ENCODE assay signal across 22 cellular contexts in genomic region chr16:24764916-24765315, GRCh38. TPM values are rescaled to one million over a fixed set of nuclear protein-coding genes. Genes with fewer than 3 reads are reported as not detected.
DNase-seq lines count a peak whose midpoint lies in the region; ATAC-seq, FAIRE-seq and TF ChIP-seq lines count a peak whose summit lies in the region.
"Had no signal": no experiment of that assay in that cellular context is flagged by ENCODE, and none has a peak within 500 bp of the region (broad histone marks: within the 10 kb centered on the region; RNA-seq: fewer than 3 reads in every experiment).

No MANE protein-coding gene starts in this region.

- POLR2A ChIA-PET in A549 (lab: Yijun Ruan, JAX) (no interaction called here), PC-9 (lab: Charles Lee; ENCODE audit: unreplicated experiment) (no interaction called here)

- H4K12ac ChIP-seq in trophoblast cell (ENCODE audit: low read depth, low read length), result no peak overlapping the region

- no peak overlapping the region for H4K91ac ChIP-seq in trophoblast cell (ENCODE audit: low read depth, low read length)

- H3K79me2 ChIP-seq in ACC112 (ENCODE audit: control insufficient read depth, insufficient read depth, low read length, unreplicated experiment) (peaks cover 57% of the 10 kb centered on the region), PC-9 (ENCODE audit: low read depth) (peaks cover 32% of the 10 kb centered on the region), trophoblast cell (ENCODE audit: control insufficient read depth, insufficient read depth, low read length, poor library complexity) (no peaks in the 10 kb centered on the region)

- peaks cover 4% of the 10 kb centered on the region; the same call in 1 of the 2 replicates for H3K36me3 ChIP-seq in ACC112 (ENCODE audit: insufficient read depth, low read length)
- H3K36me3 ChIP-seq in PC-9 (ENCODE audit: low read depth), result peaks cover 24% of the 10 kb centered on the region
- no peaks in the 10 kb centered on the region for H3K36me3 ChIP-seq in trophoblast cell (ENCODE audit: control insufficient read depth in 1 of 2, insufficient read depth in 2 of 2, low read length in 2 of 2)

- no peaks in the 10 kb centered on the region for H3K27me3 ChIP-seq in ACC112 (ENCODE audit: insufficient read depth, low read length)
- no peaks in the 10 kb centered on the region for H3K27me3 ChIP-seq in PC-9 (ENCODE audit: insufficient read depth, low read depth)
- H3K27me3 ChIP-seq in trophoblast cell (ENCODE audit: insufficient read depth, low read length), result no peaks in the 10 kb centered on the region

- H3K23ac ChIP-seq in trophoblast cell (ENCODE audit: low read length), result peak overlapping the region; percentile 95

- no peak overlapping the region for H4K8ac ChIP-seq in trophoblast cell (ENCODE audit: low read depth, low read length)

- BruUV-seq in PC-9 (replicated peaks; lab: Mats Ljungman, UMichigan), result no TSS peak

- H3K27ac ChIP-seq in A549 (peak overlapping the region in 1 of 2 experiments; percentile 63; a peak in 3 of 6 replicates), ACC112 (ENCODE audit: low read depth, low read length) (peak overlapping the region; percentile 12), PC-9 (peak overlapping the region; percentile 33), trophoblast cell (ENCODE audit: low read depth, low read length) (no peak overlapping the region)

- FAIRE-seq in A549 (lab: Jason Lieb, UNC), result no peak
- FAIRE-seq: GM12891 had no signal

- no peak overlapping the region for H3K4ac ChIP-seq in trophoblast cell (ENCODE audit: low read depth, low read length)

- H2BK12ac ChIP-seq in trophoblast cell (ENCODE audit: low read length), result no peak overlapping the region

- ATAC-seq in A549 (no peak), GM18870 (IDR thresholded peaks at IDR 0.05; ENCODE audit: unreplicated experiment) (no peak)

- no peak for TF ChIP-seq EP300 in A549 (IDR thresholded peaks at IDR 0.05)

- no peak overlapping the region for H2BK5ac ChIP-seq in trophoblast cell (ENCODE audit: low read depth, low read length, poor library complexity)

- H3K4me3 ChIP-seq in A549, result no peak overlapping the region
- no peak overlapping the region for H3K4me3 ChIP-seq in ACC112 (ENCODE audit: low read depth, low read length)
- H3K4me3 ChIP-seq in PC-9, result no peak overlapping the region
- H3K4me3 ChIP-seq in trophoblast cell (ENCODE audit: low read depth, low read length), result no peak overlapping the region

- no peak for TF ChIP-seq RAD21 in A549 (conservative IDR thresholded peaks at IDR 0.05 in 1 of 2, IDR thresholded peaks at IDR 0.05 in 1 of 2)

- H3F3A ChIP-seq in PC-9 (ENCODE audit: insufficient read depth, low read depth), result peaks cover 6% of the 10 kb centered on the region; the same call in 1 of the 2 replicates

- no peak overlapping the region for H3K18ac ChIP-seq in trophoblast cell (ENCODE audit: low read length)

- intact Hi-C loops in PC-9 (cut with micrococcal nuclease; ENCODE audit: unreplicated experiment), result no loop called here

- no peak overlapping the region for H3K9ac ChIP-seq in trophoblast cell (ENCODE audit: low read length)

- no peak for TF ChIP-seq POLR2A in A549 (IDR thresholded peaks at IDR 0.05; ENCODE audit: low read length)

- TF ChIP-seq CTCF in A549 (IDR thresholded peaks at IDR 0.05) (no peak), PC-9 (conservative IDR thresholded peaks at IDR 0.05) (no peak)

- no peaks in the 10 kb centered on the region for H3K9me2 ChIP-seq in PC-9 (ENCODE audit: insufficient read depth)

- CTCF ChIA-PET in A549 (lab: Yijun Ruan, JAX), result interaction anchor here (1.3 kb wide), 1 partner anchor 36 kb away, joined by 3 read pairs; no protein-coding TSS in a partner anchor
- CTCF ChIA-PET in PC-9 (lab: Charles Lee), result no interaction called here

- H2AFZ ChIP-seq in ACC112 (ENCODE audit: low read length, unreplicated experiment) (no peak overlapping the region), PC-9 (no peak overlapping the region), trophoblast cell (ENCODE audit: insufficient read depth, low read length, poor library complexity) (no peak overlapping the region)

- H3K4me1 ChIP-seq in A549 (peaks cover 14% of the 10 kb centered on the region; the same call in 2 of the 3 replicates), ACC112 (ENCODE audit: control insufficient read depth, insufficient read depth, low read length, unreplicated experiment) (peaks cover 24% of the 10 kb centered on the region), PC-9 (replicated peaks; ENCODE audit: insufficient read depth) (no peaks in the 10 kb centered on the region), trophoblast cell (ENCODE audit: control insufficient read depth in 1 of 2, insufficient read depth in 2 of 2, low read length in 2 of 2) (no peaks in the 10 kb centered on the region)

- H2AK5ac ChIP-seq in trophoblast cell (ENCODE audit: low read length), result no peak overlapping the region

- H3K79me1 ChIP-seq in trophoblast cell (ENCODE audit: low read length), result no peaks in the 10 kb centered on the region

- no peak overlapping the region for H3K4me2 ChIP-seq in A549
- H3K4me2 ChIP-seq in PC-9, result no peak overlapping the region
- no peak overlapping the region for H3K4me2 ChIP-seq in trophoblast cell (ENCODE audit: low read length)

- DNase-seq in A549 (ENCODE audit: low read depth in 1 of 2, low spot score in 1 of 2), result no peak
- DNase-seq in PC-9, result no peak
- DNase-seq in trophoblast cell, result no peak
- no peak for DNase-seq in SK-N-DZ (ENCODE audit: low spot score)
- no peak for DNase-seq in anterior cingulate cortex (lab: John Stamatoyannopoulos, UW)
- DNase-seq: C1 segment of cervical spinal cord; Calu3; CD8-positive, alpha-beta memory T cell; DMS153; KBM-7; NCI-H1092; NCI-H1436; NCI-H187 treated with DMSO at 0.1 percent for 48 hours; NCI-H2107; NCI-H446 treated with DMSO at 0.1 percent for 48 hours; NCI-H526 treated with DMSO at 0.1 percent for 48 hours; OCI-M1; Right ventricle myocardium superior; SW 1271 had no signal

- H3K9me3 ChIP-seq in A549 (no peaks in the 10 kb centered on the region), PC-9 (ENCODE audit: insufficient read depth, low read depth) (no peaks in the 10 kb centered on the region), trophoblast cell (ENCODE audit: insufficient read depth, low read depth, low read length) (no peaks in the 10 kb centered on the region)

- no peaks in the 10 kb centered on the region for H4K20me1 ChIP-seq in PC-9 (ENCODE audit: insufficient read depth)

- no peak overlapping the region for H3K14ac ChIP-seq in trophoblast cell (ENCODE audit: low read length)

- no peak overlapping the region for H2BK120ac ChIP-seq in trophoblast cell (ENCODE audit: insufficient read depth, low read length, poor library complexity)

- WGBS in A549 (ENCODE audit: missing lambda C conversion rate), result 87% methylated on average over 2 of the region's 2 CpGs
- WGBS in trophoblast cell (ENCODE audit: extremely low coverage, insufficient coverage, insufficient read length), result no CpG with 5 or more reads among the region's 2 CpGs

TF ChIP-seq in A549, 52 proteins besides CTCF, POLR2A, EP300 and RAD21:
- TF ChIP-seq PHF8 (IDR thresholded peaks at IDR 0.05; ENCODE audit: borderline replicate concordance, low read depth) (no peak), RNF2 (IDR thresholded peaks at IDR 0.05; ENCODE audit: borderline replicate concordance, low read depth) (no peak), MAFK (IDR thresholded peaks at IDR 0.05; ENCODE audit: partially characterized antibody) (peak; percentile 70), JUNB (IDR thresholded peaks at IDR 0.05) (no peak), NPAS2 (CRISPR knock-in tag; IDR thresholded peaks at IDR 0.05; ENCODE audit: borderline replicate concordance) (no peak), TP53 (CRISPR knock-in tag; IDR thresholded peaks at IDR 0.05) (no peak), KDM1A (IDR thresholded peaks at IDR 0.05; ENCODE audit: low read depth) (no peak), CHD4 (IDR thresholded peaks at IDR 0.05; ENCODE audit: borderline replicate concordance) (no peak), NFE2L2 (conservative IDR thresholded peaks at IDR 0.05; ENCODE audit: low read length) (peak; percentile 60), ESRRA (IDR thresholded peaks at IDR 0.05; ENCODE audit: borderline replicate concordance, low read length) (no peak), SREBF2 (IDR thresholded peaks at IDR 0.05) (no peak), RFX5 (IDR thresholded peaks at IDR 0.05) (no peak), EHF (CRISPR knock-in tag; IDR thresholded peaks at IDR 0.05) (no peak), EHMT2 (IDR thresholded peaks at IDR 0.05; ENCODE audit: low read depth) (no peak), HDAC2 (IDR thresholded peaks at IDR 0.05) (no peak), ZFP36 (IDR thresholded peaks at IDR 0.05; ENCODE audit: borderline replicate concordance, partially characterized antibody) (no peak), CHD2 (IDR thresholded peaks at IDR 0.05; ENCODE audit: low read length, partially characterized antibody) (no peak)
- TF ChIP-seq, protein P1, sequence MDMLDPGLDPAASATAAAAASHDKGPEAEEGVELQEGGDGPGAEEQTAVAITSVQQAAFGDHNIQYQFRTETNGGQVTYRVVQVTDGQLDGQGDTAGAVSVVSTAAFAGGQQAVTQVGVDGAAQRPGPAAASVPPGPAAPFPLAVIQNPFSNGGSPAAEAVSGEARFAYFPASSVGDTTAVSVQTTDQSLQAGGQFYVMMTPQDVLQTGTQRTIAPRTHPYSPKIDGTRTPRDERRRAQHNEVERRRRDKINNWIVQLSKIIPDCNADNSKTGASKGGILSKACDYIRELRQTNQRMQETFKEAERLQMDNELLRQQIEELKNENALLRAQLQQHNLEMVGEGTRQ (IDR thresholded peaks at IDR 0.05), result no peak

RNA-seq across cellular contexts. Expression of gene TNRC6A, which starts 35.5 kb away (rescaled TPM):
- polyA plus RNA-seq in A549 (2011; rRNA removed), result 51.6 and 61.2 TPM in 2 replicates
- polyA plus RNA-seq in A549 (2012; cell fraction: cytosol; rRNA removed), result 27.0 and 30.6 TPM in 2 replicates
- polyA plus RNA-seq in A549 (2012; cell fraction: nucleus; rRNA removed), result 77.1 and 86.0 TPM in 2 replicates
- polyA plus RNA-seq in A549 (2017; fragmentation: RNase III; extraction: RNeasy Plus Mini Kit Qiagen cat#74134 plus additional on column Dnase treatment), result 26.7 to 28.8 TPM (median 27.9 TPM) in 3 replicates
- polyA minus RNA-seq in A549 (2011; rRNA and poly(A)+ RNA removed), result 104 and 125 TPM in 2 replicates
- 66.8 and 84.8 TPM in 2 replicates for total RNA-seq in PC-9 (2021)
- 19.9 and 21.5 TPM in 2 replicates for polyA plus RNA-seq in trophoblast cell (2013)
- polyA plus RNA-seq in SK-N-DZ (2014; cell fraction: cytosol; rRNA removed), result 15.3 and 16.9 TPM in 2 replicates
- polyA plus RNA-seq in SK-N-DZ (2014; cell fraction: nucleus; rRNA removed), result 30.2 and 63.3 TPM in 2 replicates
